14 cellular contexts compared by ENCODE assay signal in genomic region chr5:107955321-107955720, GRCh38.
DNase-seq lines count a peak whose midpoint lies in the region; ATAC-seq and TF ChIP-seq lines count a peak whose summit lies in the region.
"Had no signal": no experiment of that assay in that cellular context is flagged by ENCODE, and none has a peak within 500 bp of the region (broad histone marks: within the 10 kb centered on the region; RNA-seq: fewer than 3 reads in every experiment).

No MANE protein-coding gene starts in this region.

- TF ChIP-seq CTCF in progenitor cell of endocrine pancreas (IDR thresholded peaks at IDR 0.05; ENCODE audit: unreplicated experiment), result no peak

- no peak overlapping the region for H4K8ac ChIP-seq in neuronal stem cell (ENCODE audit: low read depth, low read length)

- no peak overlapping the region for H3K18ac ChIP-seq in neuronal stem cell (ENCODE audit: low read length)

- H2BK12ac ChIP-seq in neuronal stem cell (ENCODE audit: low read length), result no peak overlapping the region

- no peak overlapping the region for H3K4me2 ChIP-seq in neuronal stem cell (ENCODE audit: insufficient read depth, low read length, poor library complexity, severe bottlenecking)
- H3K4me2 ChIP-seq: BLaER1 had no signal

- no peak overlapping the region for H2BK15ac ChIP-seq in neuronal stem cell (ENCODE audit: low read length)

- H3K9ac ChIP-seq in neuronal stem cell (ENCODE audit: low read depth, low read length, poor library complexity), result no peak overlapping the region
- H3K9ac ChIP-seq: BLaER1 had no signal

- no peak overlapping the region for H3K4me3 ChIP-seq in neuronal stem cell (ENCODE audit: low read length in 2 of 2)
- H3K4me3 ChIP-seq: BLaER1 had no signal

- ATAC-seq in HG03439 (IDR thresholded peaks at IDR 0.05; ENCODE audit: unreplicated experiment), result no peak

- H3K27me3 Mint-ChIP-seq in progenitor cell of endocrine pancreas, result no peaks in the 10 kb centered on the region
- H3K27me3 Mint-ChIP-seq: CD8-positive, alpha-beta memory T cell had no signal

- H3K9me3 ChIP-seq in KOPT-K1 (ENCODE audit: insufficient read depth, low read length, poor library complexity, severe bottlenecking), result no peaks in the 10 kb centered on the region
- H3K9me3 ChIP-seq in neuronal stem cell (replicated peaks in 1 of 2; ENCODE audit: control insufficient read depth in 2 of 2, insufficient read depth in 1 of 2, low read depth in 1 of 2, low read length in 2 of 2), result no peaks in the 10 kb centered on the region
- H3K9me3 ChIP-seq: BLaER1, Caco-2 had no signal

- H3K9me3 Mint-ChIP-seq in progenitor cell of endocrine pancreas (ENCODE audit: low read depth), result no peaks in the 10 kb centered on the region
- H3K9me3 Mint-ChIP-seq: CD8-positive, alpha-beta memory T cell had no signal

- no peak overlapping the region for H2AK5ac ChIP-seq in neuronal stem cell (ENCODE audit: low read depth, low read length)

- no peak overlapping the region for H2BK5ac ChIP-seq in neuronal stem cell (ENCODE audit: low read length)

- no peak overlapping the region for H3K4ac ChIP-seq in neuronal stem cell (ENCODE audit: low read length)

- peaks cover 7 to 22% of the 10 kb centered on the region in 2 donors for H3K4me1 ChIP-seq in neuronal stem cell (ENCODE audit: control insufficient read depth in 2 of 2, insufficient read depth in 1 of 2, low read depth in 1 of 2, low read length in 2 of 2)
- H3K4me1 ChIP-seq: BLaER1, Caco-2 had no signal

- DNase-seq in NCI-H146 (lab: John Stamatoyannopoulos, UW), result peak; percentile 15
- DNase-seq in NCI-H146 treated with DMSO at 0.1 percent for 48 hours (lab: John Stamatoyannopoulos, UW; ENCODE audit: unreplicated experiment), result no peak
- DNase-seq in SK-N-DZ (ENCODE audit: low spot score), result peak; percentile 53
- no peak for DNase-seq in neuronal stem cell (ENCODE audit: low spot score)
- no peak for DNase-seq in progenitor cell of endocrine pancreas (ENCODE audit: low spot score, unreplicated experiment)
- DNase-seq: 8988T; AML-193; Caco-2; CD8-positive, alpha-beta memory T cell; GF-D8; H7 had no signal

- no peak overlapping the region for H3K14ac ChIP-seq in neuronal stem cell (ENCODE audit: low read length)

- no peak overlapping the region for H3K23ac ChIP-seq in neuronal stem cell (ENCODE audit: low read depth, low read length, poor library complexity)

- H3K79me1 ChIP-seq in neuronal stem cell (ENCODE audit: low read depth, low read length), result no peaks in the 10 kb centered on the region

- H2BK120ac ChIP-seq in neuronal stem cell (ENCODE audit: low read depth, low read length), result no peak overlapping the region

- H3K4me1 Mint-ChIP-seq in progenitor cell of endocrine pancreas (ENCODE audit: low read depth), result peaks cover 1% of the 10 kb centered on the region
- H3K4me1 Mint-ChIP-seq: CD8-positive, alpha-beta memory T cell had no signal

- H4K91ac ChIP-seq in neuronal stem cell (ENCODE audit: low read depth, low read length, poor library complexity), result no peak overlapping the region

- no peaks in the 10 kb centered on the region for H3K36me3 ChIP-seq in KOPT-K1 (ENCODE audit: insufficient read depth, low read length)
- H3K36me3 ChIP-seq in neuronal stem cell (replicated peaks in 1 of 2; ENCODE audit: control insufficient read depth in 2 of 2, insufficient read depth in 2 of 2, low read length in 2 of 2), result no peaks in the 10 kb centered on the region
- H3K36me3 ChIP-seq: BLaER1 had no signal

- H2AFZ ChIP-seq in neuronal stem cell (ENCODE audit: low read length), result no peak overlapping the region

- H3K27ac ChIP-seq in KOPT-K1 (ENCODE audit: low read depth, low read length, poor library complexity, severe bottlenecking), result peak overlapping the region; percentile 8
- peak overlapping the region; percentile 0 for H3K27ac ChIP-seq in neuronal stem cell (replicated peaks; ENCODE audit: low read length)
- H3K27ac ChIP-seq: BLaER1 had no signal

- H3K4me3 Mint-ChIP-seq in progenitor cell of endocrine pancreas (ENCODE audit: low read depth), result no peak overlapping the region
- H3K4me3 Mint-ChIP-seq: CD8-positive, alpha-beta memory T cell had no signal

- H3K27me3 ChIP-seq in neuronal stem cell (ENCODE audit: control insufficient read depth in 3 of 3, insufficient read depth in 3 of 3, low read depth in 1 of 3, low read length in 3 of 3), result no peaks in the 10 kb centered on the region
- H3K27me3 ChIP-seq: BLaER1 had no signal

- WGBS in neuronal stem cell (ENCODE audit: extremely low coverage in 2 of 2, insufficient read length in 2 of 2, insufficient replicate concordance in 1 of 2), 2 donors, result no CpG with 5 or more reads among the region's 3 CpGs

- H3K27ac Mint-ChIP-seq in progenitor cell of endocrine pancreas, result no peak overlapping the region
- H3K27ac Mint-ChIP-seq: CD8-positive, alpha-beta memory T cell had no signal

- H3K36me3 Mint-ChIP-seq in progenitor cell of endocrine pancreas (ENCODE audit: insufficient read depth), result no peaks in the 10 kb centered on the region

Comparison
In these comparisons a context has a peak if more than half of its experiments do, and no peak if none do; other contexts are left out.
1. DNase-seq: peak in NCI-H146 (single experiment) and SK-N-DZ (single experiment); none in NCI-H146 treated with DMSO at 0.1 percent for 48 hours (single experiment), neuronal stem cell (single experiment) and progenitor cell of endocrine pancreas (single experiment).